ENCODE assay signal across 1 cellular context in genomic region chr5:37988454-37989046, GRCh38.
TF ChIP-seq lines count a peak whose summit lies in the region.

No MANE protein-coding gene starts in this region.

TF ChIP-seq in HepG2, 621 proteins besides CTCF, POLR2A, EP300 and RAD21 (continued from another document and continues in another):
- TF ChIP-seq, protein P1, sequence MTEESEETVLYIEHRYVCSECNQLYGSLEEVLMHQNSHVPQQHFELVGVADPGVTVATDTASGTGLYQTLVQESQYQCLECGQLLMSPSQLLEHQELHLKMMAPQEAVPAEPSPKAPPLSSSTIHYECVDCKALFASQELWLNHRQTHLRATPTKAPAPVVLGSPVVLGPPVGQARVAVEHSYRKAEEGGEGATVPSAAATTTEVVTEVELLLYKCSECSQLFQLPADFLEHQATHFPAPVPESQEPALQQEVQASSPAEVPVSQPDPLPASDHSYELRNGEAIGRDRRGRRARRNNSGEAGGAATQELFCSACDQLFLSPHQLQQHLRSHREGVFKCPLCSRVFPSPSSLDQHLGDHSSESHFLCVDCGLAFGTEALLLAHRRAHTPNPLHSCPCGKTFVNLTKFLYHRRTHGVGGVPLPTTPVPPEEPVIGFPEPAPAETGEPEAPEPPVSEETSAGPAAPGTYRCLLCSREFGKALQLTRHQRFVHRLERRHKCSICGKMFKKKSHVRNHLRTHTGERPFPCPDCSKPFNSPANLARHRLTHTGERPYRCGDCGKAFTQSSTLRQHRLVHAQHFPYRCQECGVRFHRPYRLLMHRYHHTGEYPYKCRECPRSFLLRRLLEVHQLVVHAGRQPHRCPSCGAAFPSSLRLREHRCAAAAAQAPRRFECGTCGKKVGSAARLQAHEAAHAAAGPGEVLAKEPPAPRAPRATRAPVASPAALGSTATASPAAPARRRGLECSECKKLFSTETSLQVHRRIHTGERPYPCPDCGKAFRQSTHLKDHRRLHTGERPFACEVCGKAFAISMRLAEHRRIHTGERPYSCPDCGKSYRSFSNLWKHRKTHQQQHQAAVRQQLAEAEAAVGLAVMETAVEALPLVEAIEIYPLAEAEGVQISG (CRISPR knock-in tag; IDR thresholded peaks at IDR 0.05) = no peak
- TF ChIP-seq KDM6A (CRISPR knock-in tag; IDR thresholded peaks at IDR 0.05; ENCODE audit: low read depth) = peak; percentile 57
- TF ChIP-seq ZMAT3 (CRISPR knock-in tag; conservative IDR thresholded peaks at IDR 0.05) = no peak
- TF ChIP-seq ZNF33B (CRISPR knock-in tag; IDR thresholded peaks at IDR 0.05) = no peak
- no peak for TF ChIP-seq ZNF451 (CRISPR knock-in tag; IDR thresholded peaks at IDR 0.05)
- no peak for TF ChIP-seq REXO4 (CRISPR knock-in tag; IDR thresholded peaks at IDR 0.05; ENCODE audit: borderline replicate concordance)
- TF ChIP-seq, protein P2, sequence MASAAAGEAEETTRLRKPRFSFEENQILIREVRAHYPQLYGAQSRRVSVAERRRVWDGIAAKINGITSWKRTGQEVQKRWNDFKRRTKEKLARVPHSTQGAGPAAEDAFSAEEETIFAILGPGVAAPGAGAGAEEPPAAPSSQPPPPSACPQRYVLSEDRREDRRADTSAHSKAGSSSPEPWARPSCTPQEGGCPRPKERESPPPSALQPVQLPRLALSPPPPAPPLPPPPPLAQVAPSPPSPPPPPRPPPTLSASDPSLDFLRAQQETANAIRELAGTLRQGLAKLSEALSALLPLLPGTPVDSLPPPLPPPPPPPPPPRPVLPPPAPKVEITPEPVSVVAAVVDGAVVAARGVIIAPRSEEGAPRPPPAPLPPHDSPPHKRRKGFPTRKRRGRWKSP (CRISPR knock-in tag; IDR thresholded peaks at IDR 0.05) = no peak
- no peak for TF ChIP-seq ZSCAN22 (CRISPR knock-in tag; IDR thresholded peaks at IDR 0.05)
- TF ChIP-seq HNF1B (CRISPR knock-in tag; IDR thresholded peaks at IDR 0.05) = no peak
- TF ChIP-seq ARID3A (IDR thresholded peaks at IDR 0.05; ENCODE audit: low read depth, low read length) = peak; percentile 91
- TF ChIP-seq, protein P3, sequence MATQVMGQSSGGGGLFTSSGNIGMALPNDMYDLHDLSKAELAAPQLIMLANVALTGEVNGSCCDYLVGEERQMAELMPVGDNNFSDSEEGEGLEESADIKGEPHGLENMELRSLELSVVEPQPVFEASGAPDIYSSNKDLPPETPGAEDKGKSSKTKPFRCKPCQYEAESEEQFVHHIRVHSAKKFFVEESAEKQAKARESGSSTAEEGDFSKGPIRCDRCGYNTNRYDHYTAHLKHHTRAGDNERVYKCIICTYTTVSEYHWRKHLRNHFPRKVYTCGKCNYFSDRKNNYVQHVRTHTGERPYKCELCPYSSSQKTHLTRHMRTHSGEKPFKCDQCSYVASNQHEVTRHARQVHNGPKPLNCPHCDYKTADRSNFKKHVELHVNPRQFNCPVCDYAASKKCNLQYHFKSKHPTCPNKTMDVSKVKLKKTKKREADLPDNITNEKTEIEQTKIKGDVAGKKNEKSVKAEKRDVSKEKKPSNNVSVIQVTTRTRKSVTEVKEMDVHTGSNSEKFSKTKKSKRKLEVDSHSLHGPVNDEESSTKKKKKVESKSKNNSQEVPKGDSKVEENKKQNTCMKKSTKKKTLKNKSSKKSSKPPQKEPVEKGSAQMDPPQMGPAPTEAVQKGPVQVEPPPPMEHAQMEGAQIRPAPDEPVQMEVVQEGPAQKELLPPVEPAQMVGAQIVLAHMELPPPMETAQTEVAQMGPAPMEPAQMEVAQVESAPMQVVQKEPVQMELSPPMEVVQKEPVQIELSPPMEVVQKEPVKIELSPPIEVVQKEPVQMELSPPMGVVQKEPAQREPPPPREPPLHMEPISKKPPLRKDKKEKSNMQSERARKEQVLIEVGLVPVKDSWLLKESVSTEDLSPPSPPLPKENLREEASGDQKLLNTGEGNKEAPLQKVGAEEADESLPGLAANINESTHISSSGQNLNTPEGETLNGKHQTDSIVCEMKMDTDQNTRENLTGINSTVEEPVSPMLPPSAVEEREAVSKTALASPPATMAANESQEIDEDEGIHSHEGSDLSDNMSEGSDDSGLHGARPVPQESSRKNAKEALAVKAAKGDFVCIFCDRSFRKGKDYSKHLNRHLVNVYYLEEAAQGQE (IDR thresholded peaks at IDR 0.05; ENCODE audit: borderline replicate concordance in 1 of 2, low read depth in 1 of 2, low read length in 2 of 2) = no peak
- TF ChIP-seq RNF2 (conservative IDR thresholded peaks at IDR 0.05; ENCODE audit: low read depth) = 0 out of 2 replicates have a peak, but pooled peaks have one; percentile 54
- no peak for TF ChIP-seq NR3C1 (CRISPR knock-in tag; IDR thresholded peaks at IDR 0.05)
- TF ChIP-seq, protein P4, sequence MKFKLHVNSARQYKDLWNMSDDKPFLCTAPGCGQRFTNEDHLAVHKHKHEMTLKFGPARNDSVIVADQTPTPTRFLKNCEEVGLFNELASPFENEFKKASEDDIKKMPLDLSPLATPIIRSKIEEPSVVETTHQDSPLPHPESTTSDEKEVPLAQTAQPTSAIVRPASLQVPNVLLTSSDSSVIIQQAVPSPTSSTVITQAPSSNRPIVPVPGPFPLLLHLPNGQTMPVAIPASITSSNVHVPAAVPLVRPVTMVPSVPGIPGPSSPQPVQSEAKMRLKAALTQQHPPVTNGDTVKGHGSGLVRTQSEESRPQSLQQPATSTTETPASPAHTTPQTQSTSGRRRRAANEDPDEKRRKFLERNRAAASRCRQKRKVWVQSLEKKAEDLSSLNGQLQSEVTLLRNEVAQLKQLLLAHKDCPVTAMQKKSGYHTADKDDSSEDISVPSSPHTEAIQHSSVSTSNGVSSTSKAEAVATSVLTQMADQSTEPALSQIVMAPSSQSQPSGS (CRISPR knock-in tag; IDR thresholded peaks at IDR 0.05) = no peak
- TF ChIP-seq PRPF4 (IDR thresholded peaks at IDR 0.05; ENCODE audit: low read depth, low read length, poor library complexity, severe bottlenecking) = no peak
- no peak for TF ChIP-seq NFIB (CRISPR knock-in tag; IDR thresholded peaks at IDR 0.05; ENCODE audit: borderline replicate concordance)
- TF ChIP-seq ZFY (CRISPR knock-in tag; IDR thresholded peaks at IDR 0.05) = no peak
- no peak for TF ChIP-seq ZNF749 (CRISPR knock-in tag; IDR thresholded peaks at IDR 0.05; ENCODE audit: borderline replicate concordance)
- no peak for TF ChIP-seq ZNF558 (CRISPR knock-in tag; IDR thresholded peaks at IDR 0.05; ENCODE audit: borderline replicate concordance)
- no peak for TF ChIP-seq NR2F1 (CRISPR knock-in tag; IDR thresholded peaks at IDR 0.05)
- TF ChIP-seq PRMT3 (CRISPR knock-in tag; IDR thresholded peaks at IDR 0.05; ENCODE audit: borderline replicate concordance, low read depth) = no peak
- peak; percentile 70 for TF ChIP-seq MED1 (CRISPR knock-in tag; IDR thresholded peaks at IDR 0.05)
- peak; percentile 80; the same call in 1 of the 2 replicates for TF ChIP-seq AHDC1 (CRISPR knock-in tag; IDR thresholded peaks at IDR 0.05; ENCODE audit: borderline replicate concordance)
- no peak for TF ChIP-seq ZBTB44 (CRISPR knock-in tag; IDR thresholded peaks at IDR 0.05)
- TF ChIP-seq NFAT5 (CRISPR knock-in tag; IDR thresholded peaks at IDR 0.05) = no peak
